ENCODE assay signal across 10 cellular contexts in genomic region chr5:174608631-174609097, GRCh38.
DNase-seq lines count a peak whose midpoint lies in the region; ATAC-seq and TF ChIP-seq lines count a peak whose summit lies in the region.
"Had no signal": no experiment of that assay in that cellular context is flagged by ENCODE, and none has a peak within 500 bp of the region (broad histone marks: within the 10 kb centered on the region; RNA-seq: fewer than 3 reads in every experiment).

No MANE protein-coding gene starts in this region.

- H3K9ac ChIP-seq in OCI-LY3 (ENCODE audit: low read length), result no peak overlapping the region

- TF ChIP-seq CTCF in OCI-LY3 (IDR thresholded peaks at IDR 0.05; ENCODE audit: low read depth, low read length), result no peak
- TF ChIP-seq CTCF in prostate gland (IDR thresholded peaks at IDR 0.05), result no peak

- no peak overlapping the region for H3K4me3 ChIP-seq in OCI-LY3 (ENCODE audit: low read length)
- no peak overlapping the region for H3K4me3 ChIP-seq in prostate gland

- no peaks in the 10 kb centered on the region for H3K79me2 ChIP-seq in OCI-LY3 (ENCODE audit: low read length)

- H2AFZ ChIP-seq in OCI-LY3 (ENCODE audit: low read depth, low read length), result 0 out of 2 replicates have a peak overlapping the region, but pooled peaks have one; percentile 70

- H3K27me3 ChIP-seq in OCI-LY3 (ENCODE audit: low read depth, low read length), result 0 out of 2 replicates have a peak, but pooled peaks cover 5% of the 10 kb centered on the region
- no peaks in the 10 kb centered on the region for H3K27me3 ChIP-seq in prostate gland (replicated peaks; ENCODE audit: insufficient read depth)

- no peak overlapping the region for H3K27ac ChIP-seq in OCI-LY3 (ENCODE audit: low read length)
- H3K27ac ChIP-seq in prostate gland, result no peak overlapping the region

- H3K9me3 ChIP-seq in OCI-LY3 (ENCODE audit: insufficient read depth, low read length) (no peaks in the 10 kb centered on the region), prostate gland (no peaks in the 10 kb centered on the region)

- DNase-seq in globus pallidus (ENCODE audit: low spot score), result peak; percentile 18
- peak; percentile 79 for DNase-seq in prostate gland (ENCODE audit: low spot score)
- DNase-seq in HPDE6-E6E7 (ENCODE audit: extremely low spot score), result no peak
- no peak for DNase-seq in NAMALWA (ENCODE audit: low spot score)
- DNase-seq in middle frontal gyrus (ENCODE audit: extremely low spot score, low spot score), result no peak
- DNase-seq in NCI-H510A treated with DMSO at 0.1 percent for 48 hours (lab: John Stamatoyannopoulos, UW), result no peak
- DNase-seq: effector memory CD8-positive, alpha-beta T cell; NCI-H2029 had no signal

- intact Hi-C loops in prostate gland (cut with DNase I), result no loop called here

- H3K36me3 ChIP-seq in OCI-LY3 (replicated peaks; ENCODE audit: low read depth, low read length), result no peaks in the 10 kb centered on the region
- H3K36me3 ChIP-seq in prostate gland, result no peaks in the 10 kb centered on the region

- peak; percentile 49 for ATAC-seq in GM19395 (IDR thresholded peaks at IDR 0.05; ENCODE audit: unreplicated experiment)
- ATAC-seq: effector memory CD8-positive, alpha-beta T cell had no signal

- H3K4me2 ChIP-seq in OCI-LY3 (ENCODE audit: low read length), result peak overlapping the region; percentile 37

- 9% methylated on average over 14 of the region's 14 CpGs for WGBS in prostate gland

- TF ChIP-seq POLR2A in prostate gland (IDR thresholded peaks at IDR 0.05), result no peak

- H4K20me1 ChIP-seq in OCI-LY3 (ENCODE audit: insufficient read depth, low read length), result no peaks in the 10 kb centered on the region

- H3K4me1 ChIP-seq in OCI-LY3 (ENCODE audit: low read length) (peaks cover 7% of the 10 kb centered on the region), prostate gland (replicated peaks) (no peaks in the 10 kb centered on the region)

Comparison
In these comparisons a context has a peak if more than half of its experiments do, and no peak if none do; other contexts are left out.
1. DNase-seq: peak in globus pallidus (single experiment) and prostate gland (single experiment); none in HPDE6-E6E7 (single experiment), NAMALWA (single experiment), middle frontal gyrus (single experiment) and NCI-H510A treated with DMSO at 0.1 percent for 48 hours (single experiment).